Comparison of ENCODE assay signal across 10 cellular contexts in the genomic region with DNA sequence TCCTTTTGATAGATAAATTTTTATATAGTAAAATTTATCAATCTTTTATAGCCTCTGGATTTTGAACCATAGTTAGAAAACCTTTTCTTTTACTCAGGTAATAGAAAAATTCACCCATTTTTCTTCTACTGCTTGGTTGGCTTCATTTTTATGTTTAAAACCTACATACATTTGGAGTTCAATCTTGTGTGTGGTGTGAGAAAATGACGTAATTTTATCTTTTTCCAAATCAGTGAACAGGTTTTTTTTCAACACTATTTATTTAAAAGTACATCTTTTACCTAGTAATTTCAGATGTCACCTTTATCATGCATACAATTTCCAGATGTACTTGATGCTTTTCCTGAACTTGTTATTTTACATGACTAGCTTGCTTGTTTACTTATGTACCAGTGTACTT.
"Had no signal": no experiment of that assay in that cellular context is flagged by ENCODE, and none has a peak within 500 bp of the region (broad histone marks: within the 10 kb centered on the region; RNA-seq: fewer than 3 reads in every experiment).

No MANE protein-coding gene starts in this region.

- ATAC-seq: GM23338, K562 had no signal

- H3K4me3 ChIP-seq: GM23338, K562 had no signal

- FAIRE-seq: H1, H54, K562 had no signal

- H3K27ac ChIP-seq: HL-60 had no signal

- DNase-seq: H9, HCEC 1CT, HFFc6, IMR-90, KG1 had no signal

- H3K4me2 ChIP-seq: GM23338 had no signal
